Comparison of ENCODE assay signal across 22 cellular contexts in the genomic region with DNA sequence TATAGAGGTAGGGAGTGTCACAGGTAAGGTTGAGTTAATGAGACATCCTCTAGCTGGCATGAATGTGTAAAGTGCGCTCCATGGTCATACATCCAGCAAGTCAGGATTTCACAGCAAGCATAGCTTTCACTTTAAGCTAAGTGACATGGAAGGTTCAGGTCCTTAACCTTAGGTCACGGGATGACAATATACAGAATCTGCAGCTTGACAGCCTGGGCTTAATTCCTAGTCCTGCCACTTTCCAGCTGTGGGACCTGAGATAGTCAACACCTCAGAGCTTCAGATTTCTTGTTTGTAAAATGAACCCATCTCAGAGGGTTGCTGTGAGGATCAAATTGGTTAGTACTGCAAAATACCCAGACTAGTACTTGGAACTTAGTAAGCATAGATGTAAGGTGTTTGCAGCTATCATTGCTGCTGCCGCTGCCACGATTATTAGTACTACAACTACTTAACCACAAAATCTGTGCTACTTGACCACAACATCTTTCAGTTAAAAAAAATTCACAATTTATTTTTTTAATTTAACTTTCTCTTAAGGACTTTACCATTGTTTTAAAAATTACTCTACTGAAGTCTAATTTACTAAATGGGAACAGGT.
A peak's percentile ranks its signal among the peaks of the same experiment; 100 is the strongest.
DNase-seq lines count a peak whose midpoint lies in the region; ATAC-seq, FAIRE-seq and TF ChIP-seq lines count a peak whose summit lies in the region.
"Had no signal": no experiment of that assay in that cellular context is flagged by ENCODE, and none has a peak within 500 bp of the region (broad histone marks: within the 10 kb centered on the region; RNA-seq: fewer than 3 reads in every experiment).

No MANE protein-coding gene starts in this region.

- H3K27ac Mint-ChIP-seq in natural killer cell (peak overlapping the region in 1 of 2 donors; percentile 2), WTC11 (no peak overlapping the region)
- H3K27ac Mint-ChIP-seq in natural killer cell treated with Interleukin-12 subunit alpha and Interleukin-12 subunit beta and Interleukin-15 and Interleukin-18, amount 100 ng/mL, for 72 hours: no peak overlapping the region
- H3K27ac Mint-ChIP-seq in effector memory CD8-positive, alpha-beta T cell: peak overlapping the region in 1 of 2 donors; percentile 11
- H3K27ac Mint-ChIP-seq: GM23338, H9 had no signal

- no peak for TF ChIP-seq POLR2A in GM12892 (IDR thresholded peaks at IDR 0.05; ENCODE audit: low read depth, low read length)

- H3K4me1 Mint-ChIP-seq in natural killer cell (peaks cover 31 to 41% of the 10 kb centered on the region in 2 donors), WTC11 (no peaks in the 10 kb centered on the region)
- H3K4me1 Mint-ChIP-seq in natural killer cell treated with Interleukin-12 subunit alpha and Interleukin-12 subunit beta and Interleukin-15 and Interleukin-18, amount 100 ng/mL, for 72 hours (ENCODE audit: low read depth in 2 of 2): peaks cover 9 to 26% of the 10 kb centered on the region in 2 donors
- H3K4me1 Mint-ChIP-seq in effector memory CD8-positive, alpha-beta T cell (ENCODE audit: low read depth in 2 of 2): peaks cover 12 to 23% of the 10 kb centered on the region in 2 donors
- H3K4me1 Mint-ChIP-seq: GM23338, H9 had no signal

- CTCF ChIA-PET in WTC11 (lab: Charles Lee): no interaction called here

- no peaks in the 10 kb centered on the region for H3K27me3 Mint-ChIP-seq in natural killer cell (ENCODE audit: low read depth in 2 of 2)
- H3K27me3 Mint-ChIP-seq in natural killer cell treated with Interleukin-12 subunit alpha and Interleukin-12 subunit beta and Interleukin-15 and Interleukin-18, amount 100 ng/mL, for 72 hours: no peaks in the 10 kb centered on the region
- H3K27me3 Mint-ChIP-seq in effector memory CD8-positive, alpha-beta T cell: no peaks in the 10 kb centered on the region
- H3K27me3 Mint-ChIP-seq in WTC11 (ENCODE audit: low read depth): no peaks in the 10 kb centered on the region

- intact Hi-C loops in natural killer cell (cut with micrococcal nuclease): no loop called here

- FAIRE-seq in GM12892 (lab: Jason Lieb, UNC): peak; percentile 67

- DNase-seq in natural killer cell (no peak), GM12892 (ENCODE audit: insufficient read length) (no peak), WTC11 (ENCODE audit: low spot score) (no peak), NCI-H1694 (lab: John Stamatoyannopoulos, UW) (no peak)
- DNase-seq in natural killer cell treated with Interleukin-12 subunit alpha and Interleukin-12 subunit beta and Interleukin-15 and Interleukin-18, amount 100 ng/mL, for 72 hours (ENCODE audit: low spot score): no peak
- DNase-seq in effector memory CD8-positive, alpha-beta T cell: no peak
- DNase-seq: COR-L47; DMS53; H9; NCI-H1092; NCI-H1417 treated with DMSO at 0.1 percent for 48 hours; NCI-H187; NCI-H2081 treated with DMSO at 0.1 percent for 48 hours; NCI-H2171; NCI-H345; NCI-H524; NCI-H774; NK-92 treated with Interleukin-12 subunit alpha and Interleukin-12 subunit beta, amount 100 ng/mL, for 24 hours; RPMI8226; SHP77 treated with DMSO at 0.1 percent for 48 hours had no signal

- POLR2A ChIA-PET in WTC11 (lab: Charles Lee): no interaction called here

- H3K9me3 Mint-ChIP-seq in natural killer cell (no peaks in the 10 kb centered on the region), WTC11 (peaks cover 9% of the 10 kb centered on the region)
- H3K9me3 Mint-ChIP-seq in natural killer cell treated with Interleukin-12 subunit alpha and Interleukin-12 subunit beta and Interleukin-15 and Interleukin-18, amount 100 ng/mL, for 72 hours: peaks cover 3% of the 10 kb centered on the region
- no peaks in the 10 kb centered on the region for H3K9me3 Mint-ChIP-seq in effector memory CD8-positive, alpha-beta T cell
- H3K9me3 Mint-ChIP-seq: GM23338 had no signal

- H3K36me3 Mint-ChIP-seq in natural killer cell (no peaks in the 10 kb centered on the region), WTC11 (0 out of 2 replicates have a peak, but pooled peaks cover 3% of the 10 kb centered on the region)
- H3K36me3 Mint-ChIP-seq in natural killer cell treated with Interleukin-12 subunit alpha and Interleukin-12 subunit beta and Interleukin-15 and Interleukin-18, amount 100 ng/mL, for 72 hours: no peaks in the 10 kb centered on the region
- H3K36me3 Mint-ChIP-seq in effector memory CD8-positive, alpha-beta T cell (ENCODE audit: insufficient read depth): no peaks in the 10 kb centered on the region

- TF ChIP-seq CTCF in natural killer cell (IDR thresholded peaks at IDR 0.05): no peak
- TF ChIP-seq CTCF in WTC11 (IDR thresholded peaks at IDR 0.05): no peak

- H3K4me3 Mint-ChIP-seq in natural killer cell (peak overlapping the region; percentile 71), WTC11 (no peak overlapping the region)
- no peak overlapping the region for H3K4me3 Mint-ChIP-seq in natural killer cell treated with Interleukin-12 subunit alpha and Interleukin-12 subunit beta and Interleukin-15 and Interleukin-18, amount 100 ng/mL, for 72 hours
- peak overlapping the region in 1 of 2 donors; percentile 57 for H3K4me3 Mint-ChIP-seq in effector memory CD8-positive, alpha-beta T cell
- H3K4me3 Mint-ChIP-seq: GM23338, H9 had no signal

- ATAC-seq in natural killer cell (peak in 1 of 3 donors; percentile 50), GM18909 (IDR thresholded peaks at IDR 0.05; ENCODE audit: poor library complexity, unreplicated experiment) (no peak), WTC11 (no peak)
- no peak for ATAC-seq in natural killer cell treated with Interleukin-12 subunit alpha and Interleukin-12 subunit beta and Interleukin-15 and Interleukin-18, amount 100 ng/mL, for 72 hours
- peak; percentile 33 for ATAC-seq in effector memory CD8-positive, alpha-beta T cell (replicated peaks)
- ATAC-seq: GM23338 had no signal

TF ChIP-seq in WTC11, 78 proteins besides CTCF, POLR2A, EP300 and RAD21 (continues in another document):
- no peak for TF ChIP-seq GABPB1 (CRISPR knock-in tag; IDR thresholded peaks at IDR 0.05)
- no peak for TF ChIP-seq SOX15 (CRISPR knock-in tag; IDR thresholded peaks at IDR 0.05)
- TF ChIP-seq TP53 (CRISPR knock-in tag; IDR thresholded peaks at IDR 0.05): no peak
- TF ChIP-seq, protein P1, sequence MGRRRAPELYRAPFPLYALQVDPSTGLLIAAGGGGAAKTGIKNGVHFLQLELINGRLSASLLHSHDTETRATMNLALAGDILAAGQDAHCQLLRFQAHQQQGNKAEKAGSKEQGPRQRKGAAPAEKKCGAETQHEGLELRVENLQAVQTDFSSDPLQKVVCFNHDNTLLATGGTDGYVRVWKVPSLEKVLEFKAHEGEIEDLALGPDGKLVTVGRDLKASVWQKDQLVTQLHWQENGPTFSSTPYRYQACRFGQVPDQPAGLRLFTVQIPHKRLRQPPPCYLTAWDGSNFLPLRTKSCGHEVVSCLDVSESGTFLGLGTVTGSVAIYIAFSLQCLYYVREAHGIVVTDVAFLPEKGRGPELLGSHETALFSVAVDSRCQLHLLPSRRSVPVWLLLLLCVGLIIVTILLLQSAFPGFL (CRISPR knock-in tag; IDR thresholded peaks at IDR 0.05; ENCODE audit: borderline replicate concordance): no peak
- TF ChIP-seq, protein P2, sequence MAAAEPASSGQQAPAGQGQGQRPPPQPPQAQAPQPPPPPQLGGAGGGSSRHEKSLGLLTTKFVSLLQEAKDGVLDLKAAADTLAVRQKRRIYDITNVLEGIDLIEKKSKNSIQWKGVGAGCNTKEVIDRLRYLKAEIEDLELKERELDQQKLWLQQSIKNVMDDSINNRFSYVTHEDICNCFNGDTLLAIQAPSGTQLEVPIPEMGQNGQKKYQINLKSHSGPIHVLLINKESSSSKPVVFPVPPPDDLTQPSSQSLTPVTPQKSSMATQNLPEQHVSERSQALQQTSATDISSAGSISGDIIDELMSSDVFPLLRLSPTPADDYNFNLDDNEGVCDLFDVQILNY (CRISPR knock-in tag; IDR thresholded peaks at IDR 0.05): no peak
- TF ChIP-seq ZNF512 (CRISPR knock-in tag; IDR thresholded peaks at IDR 0.05; ENCODE audit: borderline replicate concordance): no peak
- TF ChIP-seq, protein P3, sequence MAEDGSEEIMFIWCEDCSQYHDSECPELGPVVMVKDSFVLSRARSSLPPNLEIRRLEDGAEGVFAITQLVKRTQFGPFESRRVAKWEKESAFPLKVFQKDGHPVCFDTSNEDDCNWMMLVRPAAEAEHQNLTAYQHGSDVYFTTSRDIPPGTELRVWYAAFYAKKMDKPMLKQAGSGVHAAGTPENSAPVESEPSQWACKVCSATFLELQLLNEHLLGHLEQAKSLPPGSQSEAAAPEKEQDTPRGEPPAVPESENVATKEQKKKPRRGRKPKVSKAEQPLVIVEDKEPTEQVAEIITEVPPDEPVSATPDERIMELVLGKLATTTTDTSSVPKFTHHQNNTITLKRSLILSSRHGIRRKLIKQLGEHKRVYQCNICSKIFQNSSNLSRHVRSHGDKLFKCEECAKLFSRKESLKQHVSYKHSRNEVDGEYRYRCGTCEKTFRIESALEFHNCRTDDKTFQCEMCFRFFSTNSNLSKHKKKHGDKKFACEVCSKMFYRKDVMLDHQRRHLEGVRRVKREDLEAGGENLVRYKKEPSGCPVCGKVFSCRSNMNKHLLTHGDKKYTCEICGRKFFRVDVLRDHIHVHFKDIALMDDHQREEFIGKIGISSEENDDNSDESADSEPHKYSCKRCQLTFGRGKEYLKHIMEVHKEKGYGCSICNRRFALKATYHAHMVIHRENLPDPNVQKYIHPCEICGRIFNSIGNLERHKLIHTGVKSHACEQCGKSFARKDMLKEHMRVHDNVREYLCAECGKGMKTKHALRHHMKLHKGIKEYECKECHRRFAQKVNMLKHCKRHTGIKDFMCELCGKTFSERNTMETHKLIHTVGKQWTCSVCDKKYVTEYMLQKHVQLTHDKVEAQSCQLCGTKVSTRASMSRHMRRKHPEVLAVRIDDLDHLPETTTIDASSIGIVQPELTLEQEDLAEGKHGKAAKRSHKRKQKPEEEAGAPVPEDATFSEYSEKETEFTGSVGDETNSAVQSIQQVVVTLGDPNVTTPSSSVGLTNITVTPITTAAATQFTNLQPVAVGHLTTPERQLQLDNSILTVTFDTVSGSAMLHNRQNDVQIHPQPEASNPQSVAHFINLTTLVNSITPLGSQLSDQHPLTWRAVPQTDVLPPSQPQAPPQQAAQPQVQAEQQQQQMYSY (CRISPR knock-in tag; IDR thresholded peaks at IDR 0.05): no peak
- no peak for TF ChIP-seq IRF2 (CRISPR knock-in tag; IDR thresholded peaks at IDR 0.05; ENCODE audit: borderline replicate concordance, low read depth)
